ENCODE assay signal across 14 cellular contexts in the genomic region with DNA sequence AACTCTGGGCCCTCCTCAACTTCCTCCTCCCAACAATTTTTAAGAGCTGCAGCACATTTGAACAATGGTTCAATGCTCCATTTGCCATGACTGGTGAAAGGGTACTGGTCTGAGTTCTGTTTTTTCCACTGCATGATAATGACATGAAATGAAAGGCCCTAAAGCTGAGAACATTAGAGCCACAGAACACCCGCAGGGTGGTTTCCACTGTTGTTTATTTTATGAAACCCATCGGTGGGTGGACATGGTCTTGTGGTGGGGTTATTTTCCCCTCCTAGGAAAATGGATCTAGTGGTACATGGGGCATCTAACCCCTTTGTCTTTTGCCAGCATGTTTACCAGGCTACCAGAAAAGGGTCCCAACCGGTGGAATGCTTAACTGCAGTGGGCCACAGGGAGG.
DNase-seq lines count a peak whose midpoint lies in the region; ATAC-seq and TF ChIP-seq lines count a peak whose summit lies in the region.
"Had no signal": no experiment of that assay in that cellular context is flagged by ENCODE, and none has a peak within 500 bp of the region (broad histone marks: within the 10 kb centered on the region; RNA-seq: fewer than 3 reads in every experiment).

No MANE protein-coding gene starts in this region.

- peaks cover 0 to 3% of the 10 kb centered on the region in 2 donors for H3K4me1 ChIP-seq in gastrocnemius medialis
- H3K4me1 ChIP-seq: lower lobe of right lung, prostate gland had no signal

- TF ChIP-seq CTCF in HFFc6 (IDR thresholded peaks at IDR 0.05), result no peak
- no peak for TF ChIP-seq CTCF in gastrocnemius medialis (IDR thresholded peaks at IDR 0.05 in 4 of 5, conservative IDR thresholded peaks at IDR 0.05 in 1 of 5)

- no peak overlapping the region for H3K4me3 ChIP-seq in gastrocnemius medialis
- H3K4me3 ChIP-seq: lower lobe of right lung, prostate gland had no signal

- H3K27me3 Mint-ChIP-seq in activated naive CD8-positive, alpha-beta T cell, result no peaks in the 10 kb centered on the region
- H3K27me3 Mint-ChIP-seq in HFFc6 (ENCODE audit: insufficient read depth), result no peaks in the 10 kb centered on the region

- no peak overlapping the region for H3K4me3 Mint-ChIP-seq in activated naive CD8-positive, alpha-beta T cell
- H3K4me3 Mint-ChIP-seq in HFFc6, result no peak overlapping the region
- H3K4me3 Mint-ChIP-seq: nephron had no signal

- no peak for TF ChIP-seq POLR2A in gastrocnemius medialis (IDR thresholded peaks at IDR 0.05)

- peaks cover 8% of the 10 kb centered on the region for H3K4me1 Mint-ChIP-seq in activated naive CD8-positive, alpha-beta T cell (ENCODE audit: low read depth)
- peaks cover 24% of the 10 kb centered on the region for H3K4me1 Mint-ChIP-seq in HFFc6 (ENCODE audit: low read depth)

- no peaks in the 10 kb centered on the region for H3K9me3 Mint-ChIP-seq in activated naive CD8-positive, alpha-beta T cell (ENCODE audit: low read depth)
- H3K9me3 Mint-ChIP-seq in HFFc6, result no peaks in the 10 kb centered on the region
- H3K9me3 Mint-ChIP-seq: nephron had no signal

- H3K27ac ChIP-seq in gastrocnemius medialis, result no peak overlapping the region
- H3K27ac ChIP-seq: lower lobe of right lung, prostate gland had no signal

- CTCF ChIA-PET in HEK293T (lab: Yijun Ruan, JAX), result interaction anchor here (0.6 to 1.0 kb wide), 2 partner anchors 144 to 1998 kb away, joined by 3 to 4 read pairs; no protein-coding TSS in a partner anchor

- ATAC-seq in GM18498 (IDR thresholded peaks at IDR 0.05; ENCODE audit: unreplicated experiment) (peak; percentile 59), GM18909 (IDR thresholded peaks at IDR 0.05; ENCODE audit: poor library complexity, unreplicated experiment) (peak; percentile 59), HG02759 (IDR thresholded peaks at IDR 0.05; ENCODE audit: unreplicated experiment) (peak; percentile 73), gastrocnemius medialis (no peak)

- in situ Hi-C loops in gastrocnemius medialis (cut with MboI; ENCODE audit: low sequenced_read_pairs in 4 of 4), result loop anchor here in 1 of 4 donors (25.0 kb wide), 1 partner anchor 375 kb away; no protein-coding TSS in a partner anchor

- POLR2A ChIA-PET in HEK293T (lab: Yijun Ruan, JAX), result no interaction called here

- DNase-seq in NCI-H524 treated with DMSO at 0.1 percent for 48 hours (lab: John Stamatoyannopoulos, UW) (no peak), HFFc6 (no peak), gastrocnemius medialis (no peak), HEK293T (ENCODE audit: extremely low spot score) (no peak)
- DNase-seq: activated CD4-positive, CD25-positive, alpha-beta regulatory T cell treated with anti-CD3 and anti-CD28 coated beads, Interleukin-2, amount 50 U/mL, for 72 hours; amygdala; lower lobe of right lung; stimulated activated CD4-positive, alpha-beta T cell treated with anti-CD3 and anti-CD28 coated beads, Interleukin-12 subunit alpha, Interleukin-12 subunit beta, amount 100 ng/mL, for 4 hours had no signal

- peaks cover 0 to 58% of the 10 kb centered on the region in 2 donors for H3K36me3 ChIP-seq in gastrocnemius medialis
- H3K36me3 ChIP-seq: prostate gland had no signal

- peak overlapping the region; percentile 69 for H3K27ac Mint-ChIP-seq in activated naive CD8-positive, alpha-beta T cell
- H3K27ac Mint-ChIP-seq in HFFc6, result no peak overlapping the region

- no peaks in the 10 kb centered on the region for H3K9me3 ChIP-seq in gastrocnemius medialis
- H3K9me3 ChIP-seq: lower lobe of right lung, prostate gland had no signal

- intact Hi-C loops in gastrocnemius medialis (cut with DNase I; ENCODE audit: low total_unique reads), result loop anchor here (10.0 kb wide), 1 partner anchor 142 kb away; no protein-coding TSS in a partner anchor

- no peaks in the 10 kb centered on the region for H3K27me3 ChIP-seq in gastrocnemius medialis

- peaks cover 19% of the 10 kb centered on the region for H3K36me3 Mint-ChIP-seq in activated naive CD8-positive, alpha-beta T cell
- H3K36me3 Mint-ChIP-seq in HFFc6 (ENCODE audit: low read depth), result peaks cover 33% of the 10 kb centered on the region

TF ChIP-seq in HEK293T, 16 proteins besides CTCF, POLR2A, EP300 and RAD21:
- no peak for TF ChIP-seq SP1 (IDR thresholded peaks at IDR 0.05)
- no peak for TF ChIP-seq HDGF (IDR thresholded peaks at IDR 0.05; ENCODE audit: borderline replicate concordance)
- no peak for TF ChIP-seq TARDBP (IDR thresholded peaks at IDR 0.05)
- TF ChIP-seq FOXA1 (IDR thresholded peaks at IDR 0.05), result no peak
- no peak for TF ChIP-seq PKNOX1 (IDR thresholded peaks at IDR 0.05)
- TF ChIP-seq ZNF384 (IDR thresholded peaks at IDR 0.05), result no peak
- no peak for TF ChIP-seq FOXM1 (IDR thresholded peaks at IDR 0.05; ENCODE audit: borderline replicate concordance)
- no peak for TF ChIP-seq NFRKB (IDR thresholded peaks at IDR 0.05)
- no peak for TF ChIP-seq ELF4 (IDR thresholded peaks at IDR 0.05)
- TF ChIP-seq BHLHE40 (IDR thresholded peaks at IDR 0.05; ENCODE audit: borderline replicate concordance), result no peak
- no peak for TF ChIP-seq CTBP1 (IDR thresholded peaks at IDR 0.05; ENCODE audit: borderline replicate concordance)
- TF ChIP-seq FOXK2 (IDR thresholded peaks at IDR 0.05), result no peak
- TF ChIP-seq L3MBTL2 (conservative IDR thresholded peaks at IDR 0.05), result no peak

Comparison
In these comparisons a context has a peak if more than half of its experiments do, and no peak if none do; other contexts are left out.
1. ATAC-seq: peak in GM18498 (single experiment), GM18909 (single experiment) and HG02759 (single experiment); none in gastrocnemius medialis (0 of 2).